8 cellular contexts compared by ENCODE assay signal in the genomic region with DNA sequence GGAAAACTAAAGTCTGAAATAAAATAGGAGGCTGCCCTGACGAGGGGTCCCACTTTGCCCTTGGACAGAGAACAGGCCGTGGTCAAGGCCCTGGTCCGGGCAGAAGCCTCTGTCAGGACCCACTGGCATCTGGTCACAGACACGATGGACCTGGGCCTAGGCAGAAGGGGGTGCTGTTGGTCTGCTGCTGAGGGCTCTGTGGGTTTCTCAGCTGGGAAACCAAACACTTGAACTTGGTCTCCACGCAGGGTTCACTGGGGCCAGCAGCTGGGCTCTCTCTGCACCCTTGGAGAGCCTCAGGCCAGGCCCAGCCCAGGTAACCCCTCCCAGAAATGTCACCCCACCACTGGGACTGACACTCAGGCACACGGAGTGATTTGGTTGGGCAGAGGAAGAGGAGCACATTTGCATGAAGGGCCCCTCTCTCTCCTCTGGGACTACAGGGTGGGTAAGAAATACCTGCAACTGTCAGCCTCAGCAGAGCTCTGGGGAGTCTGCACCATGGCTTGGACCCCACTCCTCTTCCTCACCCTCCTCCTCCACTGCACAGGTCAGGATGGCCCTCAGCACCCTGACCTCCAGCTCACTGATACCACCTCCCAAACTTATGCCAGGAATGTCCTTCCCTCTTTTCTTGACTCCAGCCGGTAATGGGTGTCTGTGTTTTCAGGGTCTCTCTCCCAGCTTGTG. TPM values are rescaled to one million over a fixed set of nuclear protein-coding genes. Genes with fewer than 3 reads are reported as not detected.
DNase-seq lines count a peak whose midpoint lies in the region; ATAC-seq and TF ChIP-seq lines count a peak whose summit lies in the region.

No MANE protein-coding gene starts in this region.

- H3K27me3 ChIP-seq in brain microvascular endothelial cell (replicated peaks) = peaks cover 3% of the 10 kb centered on the region

- peak; percentile 52 for TF ChIP-seq CTCF in brain microvascular endothelial cell (IDR thresholded peaks at IDR 0.05; ENCODE audit: low read depth, low read length, missing control alignments)
- peak; percentile 28 for TF ChIP-seq CTCF in osteocyte (IDR thresholded peaks at IDR 0.05)

- H3K36me3 Mint-ChIP-seq in osteocyte (ENCODE audit: unreplicated experiment) = no peaks in the 10 kb centered on the region

- no peaks in the 10 kb centered on the region for H3K36me3 ChIP-seq in brain microvascular endothelial cell (replicated peaks)

- DNase-seq in Right ventricle myocardium inferior (ENCODE audit: missing footprints) = no peak
- no peak for DNase-seq in cardiac septum (ENCODE audit: low spot score)
- DNase-seq in brain microvascular endothelial cell = no peak
- DNase-seq in osteocyte (ENCODE audit: extremely low spot score, unreplicated experiment) = no peak
- DNase-seq in glomerular visceral epithelial cell (ENCODE audit: extremely low spot score) = no peak
- DNase-seq in amniotic stem cell (lab: John Stamatoyannopoulos, UW) = no peak
- no peak for DNase-seq in effector CD4-positive, alpha-beta T cell

- H3K4me3 Mint-ChIP-seq in osteocyte (ENCODE audit: unreplicated experiment) = no peak overlapping the region

- in situ Hi-C loops in brain microvascular endothelial cell (cut with HindIII; ENCODE audit: low pct_ligation_motif_present, low sequenced_read_pairs) = no loop called here

- peaks cover 26% of the 10 kb centered on the region for H3K27me3 Mint-ChIP-seq in osteocyte (ENCODE audit: unreplicated experiment)

- no peak overlapping the region for H3K4me3 ChIP-seq in brain microvascular endothelial cell (ENCODE audit: low read depth, low read length)

- ATAC-seq in Right ventricle myocardium inferior (peak; percentile 64), HG03103 (IDR thresholded peaks at IDR 0.05; ENCODE audit: low read depth, unreplicated experiment) (peak; percentile 45)

- H3K4me1 Mint-ChIP-seq in osteocyte (ENCODE audit: unreplicated experiment) = no peaks in the 10 kb centered on the region

- intact Hi-C loops in Right ventricle myocardium inferior (cut with DNase I) (no loop called here), cardiac septum (cut with DNase I) (no loop called here)

- H3K27ac Mint-ChIP-seq in osteocyte (ENCODE audit: unreplicated experiment) = no peak overlapping the region

- no peak overlapping the region for H3K27ac ChIP-seq in brain microvascular endothelial cell

- H3K9me3 Mint-ChIP-seq in osteocyte (ENCODE audit: unreplicated experiment) = no peaks in the 10 kb centered on the region

RNA-seq across cellular contexts. Expression of gene TOP3B, which starts 48.1 kb away (rescaled TPM):
- total RNA-seq in Right ventricle myocardium inferior = 10.4 TPM
- 13.1 TPM for total RNA-seq in cardiac septum
- 37.0 and 46.0 TPM in 2 replicates for total RNA-seq in osteocyte
